Comparison of ENCODE assay signal across 28 cellular contexts in genomic region chr11:20876738-20877137, GRCh38.
"Had no signal": no experiment of that assay in that cellular context is flagged by ENCODE, and none has a peak within 500 bp of the region (broad histone marks: within the 10 kb centered on the region; RNA-seq: fewer than 3 reads in every experiment).

No MANE protein-coding gene starts in this region.

- H3K27me3 ChIP-seq: colonic mucosa, dorsolateral prefrontal cortex, esophagus muscularis mucosa, esophagus squamous epithelium, foreskin keratinocyte, gastrocnemius medialis, gastroesophageal sphincter, heart left ventricle had no signal

- H3K4me3 ChIP-seq: colonic mucosa, coronary artery, dorsolateral prefrontal cortex, esophagus muscularis mucosa, esophagus squamous epithelium, gastrocnemius medialis, gastroesophageal sphincter, heart left ventricle, heart right ventricle had no signal

- FAIRE-seq: colon, endometrium, endothelial cell of umbilical vein, frontal cortex had no signal

- DNase-seq: colonic mucosa; cortex of kidney; dermis blood vessel endothelial cell; dorsolateral prefrontal cortex; effector CD4-positive, alpha-beta T cell; effector CD8-positive, alpha-beta T cell; effector memory CD4-positive, alpha-beta T cell; effector memory CD8-positive, alpha-beta T cell; endodermal cell; erythroblast; esophagus squamous epithelium; foreskin fibroblast; foreskin keratinocyte; foreskin melanocyte; gastrocnemius medialis; glutamatergic neuron; head of caudate nucleus; heart left ventricle; heart right ventricle had no signal

- H3K27ac ChIP-seq: colonic mucosa, coronary artery, dorsolateral prefrontal cortex, epithelial cell of prostate, esophagus muscularis mucosa, esophagus squamous epithelium, foreskin keratinocyte, gastrocnemius medialis, gastroesophageal sphincter, heart left ventricle, heart right ventricle had no signal

- ATAC-seq: effector memory CD8-positive, alpha-beta T cell; esophagus mucosa; foreskin keratinocyte; gastrocnemius medialis; gastroesophageal sphincter; heart left ventricle; heart right ventricle had no signal

- H3K36me3 ChIP-seq: colonic mucosa, esophagus muscularis mucosa, esophagus squamous epithelium, gastrocnemius medialis, gastroesophageal sphincter, heart left ventricle, heart right ventricle had no signal

- H3K4me1 ChIP-seq: colonic mucosa, esophagus muscularis mucosa, esophagus squamous epithelium, foreskin keratinocyte, gastrocnemius medialis, gastroesophageal sphincter, heart left ventricle, heart right ventricle had no signal

- H3K9me3 ChIP-seq: colonic mucosa, esophagus muscularis mucosa, esophagus squamous epithelium, gastrocnemius medialis, gastroesophageal sphincter, heart left ventricle had no signal
